Comparison of ENCODE assay signal across 15 cellular contexts in genomic region chr12:77553976-77554619, GRCh38.
DNase-seq lines count a peak whose midpoint lies in the region; ATAC-seq and TF ChIP-seq lines count a peak whose summit lies in the region.
"Had no signal": no experiment of that assay in that cellular context is flagged by ENCODE, and none has a peak within 500 bp of the region (broad histone marks: within the 10 kb centered on the region; RNA-seq: fewer than 3 reads in every experiment).

No MANE protein-coding gene starts in this region.

- peak; percentile 100 for ATAC-seq in GM21825 (IDR thresholded peaks at IDR 0.05; ENCODE audit: unreplicated experiment)
- peak; percentile 99 for ATAC-seq in HG03159 (IDR thresholded peaks at IDR 0.05; ENCODE audit: unreplicated experiment)
- ATAC-seq: activated T-cell treated with anti-CD3 and anti-CD28 coated beads, Interleukin-2, amount 50 U/mL, for 4 hours; body of pancreas; mucosa of descending colon; upper lobe of right lung had no signal

- peak; percentile 22 for DNase-seq in GM10248 (ENCODE audit: extremely low spot score)
- DNase-seq in GM19238 (ENCODE audit: insufficient read length, low spot score): peak; percentile 18
- no peak for DNase-seq in HCEC 1CT
- DNase-seq in HuH-7 (ENCODE audit: low spot score): no peak
- no peak for DNase-seq in activated CD4-positive, CD25-positive, alpha-beta regulatory T cell (lab: John Stamatoyannopoulos, UW)
- DNase-seq in germinal center (ENCODE audit: low spot score): no peak
- DNase-seq: activated T-cell treated with anti-CD3 and anti-CD28 coated beads, Interleukin-2, amount 50 U/mL, for 4 hours; body of pancreas; mucosa of descending colon; NCI-H446 treated with DMSO at 0.1 percent for 48 hours; SHP77 treated with DMSO at 0.1 percent for 48 hours; upper lobe of right lung; WERI-Rb-1 had no signal

- no peak for TF ChIP-seq CTCF in GM10248 (IDR thresholded peaks at IDR 0.05; ENCODE audit: control extremely low read depth, extremely low read depth, low read depth, missing control alignments)

- CTCF ChIA-PET in GM10248 (lab: Yijun Ruan, JAX): no interaction called here

- POLR2A ChIA-PET in GM10248 (lab: Yijun Ruan, JAX): no interaction called here

Comparison
In these comparisons a context has a peak if more than half of its experiments do, and no peak if none do; other contexts are left out.
1. DNase-seq: peak in GM10248 (single experiment) and GM19238 (single experiment); none in HCEC 1CT (single experiment), HuH-7 (single experiment), activated CD4-positive, CD25-positive, alpha-beta regulatory T cell (0 of 4) and germinal center (single experiment).